ENCODE assay signal across 21 cellular contexts in the genomic region with DNA sequence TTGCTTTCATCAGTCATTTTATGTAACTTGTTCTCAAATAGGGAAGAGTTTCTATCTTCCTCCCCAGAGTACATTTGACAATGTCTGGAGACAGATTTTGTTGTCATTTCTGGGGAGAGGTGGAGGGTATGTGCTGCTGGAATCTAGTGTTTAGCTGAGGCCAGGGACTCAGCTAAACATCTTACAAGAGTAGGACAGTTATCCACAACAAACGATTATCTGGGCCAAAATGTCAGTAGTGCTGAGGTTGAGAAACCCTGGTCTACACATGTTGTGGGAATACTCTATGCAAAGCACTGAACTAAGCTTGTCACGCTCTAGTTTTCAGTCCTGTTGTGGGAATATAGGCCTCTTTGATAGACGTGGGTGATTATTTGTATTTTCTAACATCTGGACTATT.
A peak's percentile ranks its signal among the peaks of the same experiment; 100 is the strongest.
DNase-seq lines count a peak whose midpoint lies in the region; ATAC-seq, FAIRE-seq and TF ChIP-seq lines count a peak whose summit lies in the region.
"Had no signal": no experiment of that assay in that cellular context is flagged by ENCODE, and none has a peak within 500 bp of the region (broad histone marks: within the 10 kb centered on the region; RNA-seq: fewer than 3 reads in every experiment).

No MANE protein-coding gene starts in this region.

- H3K27me3 ChIP-seq in right cardiac atrium (ENCODE audit: control insufficient read depth, insufficient read depth) (no peaks in the 10 kb centered on the region), GM12878 (replicated peaks in 1 of 2; ENCODE audit: control insufficient read depth in 2 of 2, insufficient read depth in 2 of 2, low read length in 1 of 2) (no peaks in the 10 kb centered on the region), mesenchymal stem cell (ENCODE audit: control insufficient read depth in 1 of 2, insufficient read depth in 1 of 2, low read length in 2 of 2) (no peaks in the 10 kb centered on the region), thoracic aorta (replicated peaks; ENCODE audit: insufficient read depth) (no peaks in the 10 kb centered on the region)

- no peak for TF ChIP-seq POLR2A in GM12878 (IDR thresholded peaks at IDR 0.05; ENCODE audit: low read depth, low read length)

- no peak overlapping the region for H2AK5ac ChIP-seq in mesenchymal stem cell (ENCODE audit: low read length, severe bottlenecking)

- no peak overlapping the region for H3K9ac ChIP-seq in GM12878 (ENCODE audit: control insufficient read depth, insufficient read depth, low read length)
- H3K9ac ChIP-seq in mesenchymal stem cell (ENCODE audit: low read length), result no peak overlapping the region
- H3K9ac ChIP-seq: GM23248 had no signal

- TF ChIP-seq RAD21 in GM12878 (IDR thresholded peaks at IDR 0.05; ENCODE audit: insufficient read depth, low read depth, low read length), result no peak

- FAIRE-seq in GM12878 (lab: Jason Lieb, UNC), result peak; percentile 65
- FAIRE-seq: GM12892, H54 had no signal

- H3K4me3 ChIP-seq in right cardiac atrium (ENCODE audit: low read length), result no peak overlapping the region
- H3K4me3 ChIP-seq in GM12878, result no peak overlapping the region
- H3K4me3 ChIP-seq in mesenchymal stem cell (ENCODE audit: insufficient read depth in 1 of 2, low read depth in 1 of 2, low read length in 2 of 2), result no peak overlapping the region
- H3K4me3 ChIP-seq in thoracic aorta, result no peak overlapping the region
- H3K4me3 ChIP-seq: GM23248, HAP-1 had no signal

- H4K20me1 ChIP-seq in GM12878 (ENCODE audit: control insufficient read depth, insufficient read depth), result no peaks in the 10 kb centered on the region

- SMC1A ChIA-PET in GM12878 (lab: Charles Lee; ENCODE audit: uncharacterized antibody, unreplicated experiment), result no interaction called here

- no peak overlapping the region for H2BK12ac ChIP-seq in mesenchymal stem cell (ENCODE audit: low read length in 2 of 2)

- H3K36me3 ChIP-seq in GM12878 (ENCODE audit: control insufficient read depth in 2 of 2, insufficient read depth in 2 of 2, low read length in 1 of 2) (no peaks in the 10 kb centered on the region), mesenchymal stem cell (ENCODE audit: control insufficient read depth in 1 of 2, insufficient read depth in 2 of 2, low read depth in 1 of 2, low read length in 2 of 2) (peaks cover 0 to 8% of the 10 kb centered on the region in 2 experiments), thoracic aorta (no peaks in the 10 kb centered on the region)
- H3K36me3 ChIP-seq: HAP-1 had no signal

- no TSS peak for BruUV-seq in GM12878 (replicated peaks; lab: Mats Ljungman, UMichigan)

- CTCF ChIA-PET in GM12878 (lab: Yijun Ruan, JAX), result interaction anchor here (1.3 to 1.5 kb wide), 2 partner anchors 11 to 13 kb away, joined by 4 to 5 read pairs; no protein-coding TSS in a partner anchor

- no peak overlapping the region for H2BK15ac ChIP-seq in mesenchymal stem cell (ENCODE audit: low read depth, poor library complexity, severe bottlenecking)

- H3K4me2 ChIP-seq in GM12878 (ENCODE audit: control insufficient read depth, insufficient read depth) (no peak overlapping the region), mesenchymal stem cell (ENCODE audit: low read length, poor library complexity, severe bottlenecking) (no peak overlapping the region)

- H3K4me1 ChIP-seq in right cardiac atrium (ENCODE audit: control insufficient read depth, insufficient read depth, low read length), result no peaks in the 10 kb centered on the region
- no peaks in the 10 kb centered on the region for H3K4me1 ChIP-seq in GM12878 (ENCODE audit: control insufficient read depth, insufficient read depth, low read length)
- H3K4me1 ChIP-seq in mesenchymal stem cell (ENCODE audit: control insufficient read depth, insufficient read depth, low read depth, low read length), result no peaks in the 10 kb centered on the region
- H3K4me1 ChIP-seq in thoracic aorta (ENCODE audit: control insufficient read depth in 1 of 2, low read depth in 2 of 2), result no peaks in the 10 kb centered on the region
- H3K4me1 ChIP-seq: HAP-1 had no signal

- WGBS in right cardiac atrium, result 65% methylated on average over 3 of the region's 3 CpGs
- 0% methylated on average over 3 of the region's 3 CpGs for WGBS in GM12878 (ENCODE audit: insufficient coverage, insufficient replicate concordance, low lambda C conversion rate, missing lambda C conversion rate)
- 64% methylated on average over 2 of the region's 3 CpGs for WGBS in mesenchymal stem cell

- H2BK5ac ChIP-seq in mesenchymal stem cell (ENCODE audit: low read depth, low read length, poor library complexity, severe bottlenecking), result no peak overlapping the region

- H3K18ac ChIP-seq in mesenchymal stem cell (ENCODE audit: low read depth in 1 of 2, low read length in 2 of 2), result no peak overlapping the region

- DNase-seq in left ventricle myocardium superior, result no peak
- no peak for DNase-seq in right cardiac atrium
- DNase-seq in GM12878 (ENCODE audit: low read depth, low spot score), result no peak
- peak; percentile 52 for DNase-seq in mesenchymal stem cell
- no peak for DNase-seq in thoracic aorta (ENCODE audit: low spot score)
- DNase-seq in activated naive CD4-positive, alpha-beta T cell treated with anti-CD3 and anti-CD28 coated beads, Interleukin-2, amount 50 U/mL, for 72 hours (ENCODE audit: low spot score in 2 of 2), result no peak
- DNase-seq: C1 segment of cervical spinal cord; Calu3; CD4-positive, alpha-beta memory T cell; COR-L47; DMS53; DMS79 treated with DMSO at 0.1 percent for 48 hours; GF-D8; GM23248; HFFc6 had no signal

- TF ChIP-seq CTCF in GM12878 (IDR thresholded peaks at IDR 0.05 in 2 of 3, conservative IDR thresholded peaks at IDR 0.05 in 1 of 3; ENCODE audit: control insufficient read depth in 2 of 3, extremely low read depth in 1 of 3, insufficient read depth in 1 of 3, low read depth in 3 of 3, low read length in 3 of 3), result no peak
- TF ChIP-seq CTCF in thoracic aorta (IDR thresholded peaks at IDR 0.05), result no peak

- TF ChIP-seq EP300 in GM12878 (IDR thresholded peaks at IDR 0.05; ENCODE audit: borderline replicate concordance in 1 of 2, control insufficient read depth in 1 of 2, low read depth in 2 of 2, low read length in 2 of 2), result no peak

- ATAC-seq in left ventricle myocardium superior (peak; percentile 29), right cardiac atrium (no peak), GM12878 (no peak), thoracic aorta (ENCODE audit: insufficient number of reproducible peaks, low FRiP score, low read depth) (peak; percentile 6), HG03025 (IDR thresholded peaks at IDR 0.05; ENCODE audit: low FRiP score, unreplicated experiment) (no peak), GM19351 (IDR thresholded peaks at IDR 0.05; ENCODE audit: unreplicated experiment) (no peak)
- no peak for ATAC-seq in activated naive CD4-positive, alpha-beta T cell treated with anti-CD3 and anti-CD28 coated beads, Interleukin-2, amount 50 U/mL, for 72 hours

- H3K4ac ChIP-seq in mesenchymal stem cell (ENCODE audit: low read depth in 1 of 2, low read length in 2 of 2), result no peak overlapping the region

- H4K91ac ChIP-seq in mesenchymal stem cell (ENCODE audit: low read length), result no peak overlapping the region

- no peaks in the 10 kb centered on the region for H3K79me1 ChIP-seq in mesenchymal stem cell (replicated peaks; ENCODE audit: low read length, poor library complexity, severe bottlenecking)

- in situ Hi-C loops in GM12878 (cut with MboI), result no loop called here

- H2AFZ ChIP-seq in GM12878 (ENCODE audit: control insufficient read depth, low read depth, low read length), result no peak overlapping the region
- H2AFZ ChIP-seq in mesenchymal stem cell (ENCODE audit: low read depth, low read length), result no peak overlapping the region
- H2AFZ ChIP-seq: GM23248 had no signal

- H3K9me3 ChIP-seq in right cardiac atrium (ENCODE audit: control insufficient read depth, low read length) (no peaks in the 10 kb centered on the region), GM12878 (replicated peaks; ENCODE audit: control insufficient read depth, insufficient read depth, low read length) (no peaks in the 10 kb centered on the region), mesenchymal stem cell (ENCODE audit: control insufficient read depth, low read length) (no peaks in the 10 kb centered on the region), thoracic aorta (no peaks in the 10 kb centered on the region)
- H3K9me3 ChIP-seq: HAP-1 had no signal

- H3K79me2 ChIP-seq in GM12878 (ENCODE audit: control insufficient read depth, insufficient read depth, low read length), result no peaks in the 10 kb centered on the region

- H3K27ac Mint-ChIP-seq in activated naive CD4-positive, alpha-beta T cell treated with anti-CD3 and anti-CD28 coated beads, Interleukin-2, amount 50 U/mL, for 72 hours, result no peak overlapping the region
- H3K27ac Mint-ChIP-seq: CD4-positive, alpha-beta memory T cell; HFFc6 had no signal

- H2BK120ac ChIP-seq in mesenchymal stem cell (ENCODE audit: low read depth, low read length), result no peak overlapping the region

- POLR2A ChIA-PET in GM12878 (lab: Charles Lee), result no interaction called here

- intact Hi-C loops in left ventricle myocardium superior (cut with micrococcal nuclease) (no loop called here), right cardiac atrium (cut with DNase I) (no loop called here), GM12878 (cut with micrococcal nuclease; ENCODE audit: unreplicated experiment) (no loop called here)

- no peak overlapping the region for H3K27ac ChIP-seq in right cardiac atrium (ENCODE audit: low read length)
- no peak overlapping the region for H3K27ac ChIP-seq in GM12878 (ENCODE audit: control insufficient read depth, insufficient read depth)
- no peak overlapping the region for H3K27ac ChIP-seq in mesenchymal stem cell (ENCODE audit: low read length, poor library complexity, severe bottlenecking)
- no peak overlapping the region for H3K27ac ChIP-seq in thoracic aorta
- H3K27ac ChIP-seq: 22Rv1, GM23248 had no signal

- H4K8ac ChIP-seq in mesenchymal stem cell (ENCODE audit: low read length), result no peak overlapping the region

- H3K36me3 Mint-ChIP-seq in activated naive CD4-positive, alpha-beta T cell treated with anti-CD3 and anti-CD28 coated beads, Interleukin-2, amount 50 U/mL, for 72 hours, result no peaks in the 10 kb centered on the region
- H3K36me3 Mint-ChIP-seq: CD4-positive, alpha-beta memory T cell had no signal

- RAD21 ChIA-PET in GM12878 (lab: Charles Lee; ENCODE audit: unreplicated experiment), result no interaction called here

- no peak overlapping the region for H3K14ac ChIP-seq in mesenchymal stem cell (ENCODE audit: low read length in 2 of 2)

- no peaks in the 10 kb centered on the region for H3K9me3 Mint-ChIP-seq in activated naive CD4-positive, alpha-beta T cell treated with anti-CD3 and anti-CD28 coated beads, Interleukin-2, amount 50 U/mL, for 72 hours
- H3K9me3 Mint-ChIP-seq: CD4-positive, alpha-beta memory T cell; HFFc6 had no signal

- H3K23ac ChIP-seq in mesenchymal stem cell (ENCODE audit: low read length in 2 of 2), result no peak overlapping the region

TF ChIP-seq in GM12878, 131 proteins besides CTCF, POLR2A, EP300 and RAD21 (continues in another document):
- no peak for TF ChIP-seq JUND (IDR thresholded peaks at IDR 0.05; ENCODE audit: low read depth, low read length)
- no peak for TF ChIP-seq IKZF2 (IDR thresholded peaks at IDR 0.05)

Comparison
In these comparisons a context has a peak if more than half of its experiments do, and no peak if none do; other contexts are left out.
1. ATAC-seq: peak in left ventricle myocardium superior (single experiment) and thoracic aorta (single experiment); none in right cardiac atrium (0 of 2), GM12878 (single experiment), HG03025 (single experiment), GM19351 (single experiment) and activated naive CD4-positive, alpha-beta T cell treated with anti-CD3 and anti-CD28 coated beads, Interleukin-2, amount 50 U/mL, for 72 hours (0 of 2).